9 cellular contexts compared by ENCODE assay signal in the genomic region with DNA sequence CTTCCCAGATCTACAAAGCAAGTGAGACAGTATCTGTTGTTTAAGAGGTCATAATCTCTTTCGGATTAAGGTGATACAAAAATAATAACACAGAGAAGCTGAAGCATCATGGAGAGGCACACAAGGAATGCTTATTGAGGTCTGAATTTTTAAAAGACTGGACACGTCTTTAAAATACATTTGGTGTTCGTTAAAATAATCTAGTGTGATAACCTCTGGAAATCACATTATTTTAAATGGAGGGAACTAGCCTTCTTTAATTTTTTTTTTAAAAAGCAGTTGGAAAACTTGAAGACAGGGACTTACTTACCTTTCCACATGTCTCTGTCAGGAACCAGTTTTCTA. TPM values are rescaled to one million over a fixed set of nuclear protein-coding genes. Genes with fewer than 3 reads are reported as not detected.
DNase-seq lines count a peak whose midpoint lies in the region; ATAC-seq and TF ChIP-seq lines count a peak whose summit lies in the region.
"Had no signal": no experiment of that assay in that cellular context is flagged by ENCODE, and none has a peak within 500 bp of the region (broad histone marks: within the 10 kb centered on the region; RNA-seq: fewer than 3 reads in every experiment).

No MANE protein-coding gene starts in this region.

- DNase-seq in heart right ventricle (no peak), left cardiac atrium (no peak), body of pancreas (no peak), lower lobe of right lung (no peak), upper lobe of right lung (no peak), AG20443 (ENCODE audit: low spot score) (no peak), NCI-H524 treated with DMSO at 0.1 percent for 48 hours (lab: John Stamatoyannopoulos, UW) (no peak)
- DNase-seq: activated CD4-positive, CD25-positive, alpha-beta regulatory T cell had no signal

- H3K27me3 ChIP-seq in heart right ventricle (peaks cover 0 to 29% (median 0%) of the 10 kb centered on the region in 7 donors), body of pancreas (no peaks in the 10 kb centered on the region), lower lobe of right lung (ENCODE audit: low read depth) (no peaks in the 10 kb centered on the region), upper lobe of right lung (no peaks in the 10 kb centered on the region)

- TF ChIP-seq CTCF in heart right ventricle (IDR thresholded peaks at IDR 0.05) (no peak), body of pancreas (IDR thresholded peaks at IDR 0.05) (no peak), lower lobe of right lung (IDR thresholded peaks at IDR 0.05) (no peak), upper lobe of right lung (IDR thresholded peaks at IDR 0.05) (no peak)

- intact Hi-C loops in heart right ventricle (cut with DNase I) (loop anchor here in 7 of 10 donors (5.0 to 10.0 kb wide), 5 partner anchors 64 to 248 kb away; partner anchors contain the start of gene GCLC (in 1 of the 7)), left cardiac atrium (cut with DNase I) (loop anchor here in 1 of 2 donors (5.0 kb wide), 1 partner anchor 164 kb away; no protein-coding TSS in a partner anchor), body of pancreas (cut with DNase I) (no loop called here), lower lobe of right lung (cut with DNase I) (no loop called here), upper lobe of right lung (cut with DNase I) (no loop called here)

- no peak for TF ChIP-seq POLR2A in body of pancreas (IDR thresholded peaks at IDR 0.05)

- H3K27ac ChIP-seq in heart right ventricle: no peak overlapping the region
- H3K27ac ChIP-seq in body of pancreas: peak overlapping the region; percentile 73 to 91 (median 80)
- H3K27ac ChIP-seq in lower lobe of right lung: peak overlapping the region; percentile 20
- H3K27ac ChIP-seq in upper lobe of right lung: peak overlapping the region; percentile 72

- no peaks in the 10 kb centered on the region for H3K36me3 ChIP-seq in heart right ventricle
- H3K36me3 ChIP-seq in body of pancreas (replicated peaks in 1 of 2; ENCODE audit: insufficient read depth in 1 of 2, low read depth in 2 of 2): no peaks in the 10 kb centered on the region
- no peaks in the 10 kb centered on the region for H3K36me3 ChIP-seq in lower lobe of right lung
- no peaks in the 10 kb centered on the region for H3K36me3 ChIP-seq in upper lobe of right lung

- peaks cover 0 to 25% (median 9%) of the 10 kb centered on the region in 11 donors for H3K9me3 ChIP-seq in heart right ventricle
- no peaks in the 10 kb centered on the region for H3K9me3 ChIP-seq in body of pancreas
- H3K9me3 ChIP-seq in lower lobe of right lung: peaks cover 14% of the 10 kb centered on the region
- H3K9me3 ChIP-seq in upper lobe of right lung: no peaks in the 10 kb centered on the region

- WGBS in heart right ventricle, 2 donors: 41 to 52% methylated on average over 3 of the region's 3 CpGs
- 12 to 13% methylated on average over 3 of the region's 3 CpGs for WGBS in body of pancreas, 2 donors

- ATAC-seq in heart right ventricle (no peak), left cardiac atrium (no peak), body of pancreas (no peak), lower lobe of right lung (no peak), upper lobe of right lung (no peak), GM18868 (IDR thresholded peaks at IDR 0.05; ENCODE audit: unreplicated experiment) (no peak)

- H3K4me1 ChIP-seq in heart right ventricle (peaks cover 0 to 33% (median 20%) of the 10 kb centered on the region in 9 donors), body of pancreas (peaks cover 29% of the 10 kb centered on the region), lower lobe of right lung (peaks cover 26% of the 10 kb centered on the region), upper lobe of right lung (peaks cover 11% of the 10 kb centered on the region)

- H3K4me3 ChIP-seq in heart right ventricle (peak overlapping the region in 8 of 10 donors; percentile 59 to 96 (median 92)), body of pancreas (no peak overlapping the region), lower lobe of right lung (peak overlapping the region; percentile 89), upper lobe of right lung (peak overlapping the region; percentile 84)

RNA-seq across cellular contexts. Expression of gene LRRC1, which starts 1.9 kb away (rescaled TPM):
- total RNA-seq in heart right ventricle (1 to 10 TPM; 1.2 to 7.0 (median 4.7) TPM), left cardiac atrium (1 to 10 TPM; 3.8 to 4.9 TPM), body of pancreas (10 to 100 TPM; 13.2 to 17.1 TPM), lower lobe of right lung (13.4 TPM), upper lobe of right lung (22.3 TPM)
- polyA plus RNA-seq in heart right ventricle: 1 to 10 TPM; 1.3 to 7.5 TPM

Comparison
In these comparisons a context has a peak if more than half of its experiments do, and no peak if none do; other contexts are left out.
1. H3K27ac ChIP-seq: peak in body of pancreas (4 of 4), lower lobe of right lung (single experiment) and upper lobe of right lung (single experiment); none in heart right ventricle (0 of 10).
2. H3K4me3 ChIP-seq: peak in heart right ventricle (8 of 10), lower lobe of right lung (single experiment) and upper lobe of right lung (single experiment); none in body of pancreas (0 of 2).
3. intact Hi-C loops: an anchor here in heart right ventricle (5.0 to 10.0 kb wide); none called in body of pancreas, lower lobe of right lung and upper lobe of right lung.